8 cellular contexts compared by ENCODE assay signal in the genomic region with DNA sequence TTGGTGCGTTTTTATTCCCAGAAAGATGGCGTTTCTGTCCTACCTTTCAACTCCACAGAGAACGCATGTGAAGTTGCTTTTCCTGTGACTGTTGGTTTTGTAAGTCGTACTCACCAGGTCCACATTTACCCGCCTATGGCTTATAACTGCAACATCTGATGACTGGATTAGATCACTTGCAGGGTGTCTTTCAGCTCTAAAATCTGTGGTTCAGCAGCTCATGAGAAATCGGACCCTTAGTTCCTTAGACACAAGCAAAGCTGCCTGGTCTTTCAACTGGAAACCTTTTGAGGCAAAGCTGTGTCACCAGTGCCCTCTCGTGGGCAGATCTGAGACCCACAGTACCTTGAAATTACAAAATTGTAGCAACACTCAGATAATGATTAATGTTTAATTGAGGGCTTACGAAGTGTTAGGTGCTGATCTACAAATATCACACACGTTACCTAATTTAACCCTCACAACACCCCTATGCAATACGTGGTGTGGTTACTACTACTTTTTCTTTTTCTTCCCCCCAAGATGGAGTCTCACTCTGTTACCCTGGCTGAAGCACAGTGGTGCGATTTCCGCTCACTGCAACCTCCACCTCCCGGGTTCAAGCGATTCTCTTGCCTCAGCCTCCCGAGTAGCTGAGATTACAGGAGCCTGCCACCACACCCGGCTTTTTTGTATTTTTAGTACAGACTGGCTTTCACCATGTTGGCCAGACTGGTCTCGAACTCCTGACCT.
DNase-seq lines count a peak whose midpoint lies in the region; ATAC-seq and TF ChIP-seq lines count a peak whose summit lies in the region.

No MANE protein-coding gene starts in this region.

- intact Hi-C loops in Right ventricle myocardium superior (cut with DNase I): no loop called here

- H3K4me3 ChIP-seq in retinal pigment epithelial cell (ENCODE audit: low read length): no peak overlapping the region

- peak; percentile 86 for TF ChIP-seq CTCF in retinal pigment epithelial cell (conservative IDR thresholded peaks at IDR 0.05; ENCODE audit: low read depth, low read length)

- peak; percentile 73 for ATAC-seq in Right ventricle myocardium superior (ENCODE audit: poor library complexity)
- ATAC-seq in GM19035 (IDR thresholded peaks at IDR 0.05; ENCODE audit: unreplicated experiment): no peak

- peak; percentile 65 for DNase-seq in GF-D8 (lab: John Stamatoyannopoulos, UW)
- DNase-seq in HuH-7.5 (ENCODE audit: low spot score): peak; percentile 50
- peak; percentile 65 for DNase-seq in SKM-1 (lab: John Stamatoyannopoulos, UW; ENCODE audit: unreplicated experiment)
- peak; percentile 79 for DNase-seq in activated naive CD4-positive, alpha-beta T cell treated with anti-CD3 and anti-CD28 coated beads, Interleukin-2, amount 50 U/mL, for 16 hours
- DNase-seq in Right ventricle myocardium superior: peak; percentile 62
- DNase-seq in retinal pigment epithelial cell (ENCODE audit: low read depth): no peak
- DNase-seq in NCI-H2171 (lab: John Stamatoyannopoulos, UW): no peak

Comparison
In these comparisons a context has a peak if more than half of its experiments do, and no peak if none do; other contexts are left out.
1. DNase-seq: peak in GF-D8 (single experiment), HuH-7.5 (single experiment), SKM-1 (single experiment), activated naive CD4-positive, alpha-beta T cell treated with anti-CD3 and anti-CD28 coated beads, Interleukin-2, amount 50 U/mL, for 16 hours (single experiment) and Right ventricle myocardium superior (single experiment); none in retinal pigment epithelial cell (single experiment) and NCI-H2171 (single experiment).